ENCODE assay signal across 29 cellular contexts in the genomic region with DNA sequence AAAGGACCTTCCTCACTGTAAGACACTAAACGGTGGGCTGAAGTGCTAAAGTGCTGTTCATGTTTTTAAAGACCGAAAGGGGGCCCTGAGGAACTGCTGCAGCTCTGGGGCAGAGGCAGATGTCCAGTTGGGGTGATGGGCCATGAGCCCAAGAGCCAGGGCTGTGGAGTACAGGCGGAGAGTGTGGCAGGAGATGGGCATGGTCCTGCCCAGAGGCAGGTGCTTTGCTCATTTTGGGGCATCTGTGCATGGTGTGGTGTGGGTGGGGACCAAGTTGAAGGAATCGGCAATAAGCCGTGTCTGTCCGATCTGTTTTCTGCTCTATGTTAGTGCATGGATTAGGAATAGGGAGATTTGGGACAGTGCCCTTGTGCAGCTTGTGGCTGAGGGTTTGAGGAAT.
"Had no signal": no experiment of that assay in that cellular context is flagged by ENCODE, and none has a peak within 500 bp of the region (broad histone marks: within the 10 kb centered on the region; RNA-seq: fewer than 3 reads in every experiment).

No MANE protein-coding gene starts in this region.

- H3K4me1 ChIP-seq: stomach, suprapubic skin, testis, thyroid gland, tibial artery, tibial nerve, transverse colon, upper lobe of left lung, upper lobe of right lung, uterus, vagina had no signal

- H3K27ac ChIP-seq: stomach, suprapubic skin, testis, thoracic aorta, thyroid gland, tibial artery, tibial nerve, transverse colon, upper lobe of left lung, upper lobe of right lung, uterus, vagina had no signal

- H3K27me3 Mint-ChIP-seq: stimulated activated memory B cell treated with anti-CD40 and anti-IgM and Interleukin-4, amounts not matched to agents 10 μg/mL and 1 μg/mL and 100 μg/mL, for 72 hours had no signal

- H3K36me3 Mint-ChIP-seq: stimulated activated effector memory CD8-positive, alpha-beta T cell treated with anti-CD3 and anti-CD28 coated beads, Interleukin-12 subunit alpha, Interleukin-12 subunit beta, amount 100 ng/mL, for 72 hours; stimulated activated naive B cell treated with anti-CD40 and anti-IgM and Interleukin-4, amounts not matched to agents 10 μg/mL and 1 μg/mL and 100 μg/mL, for 72 hours; type B pancreatic cell had no signal

- FAIRE-seq: urothelium cell line had no signal

- H3K9me3 Mint-ChIP-seq: type B pancreatic cell had no signal

- H3K4me1 Mint-ChIP-seq: stimulated activated effector memory CD8-positive, alpha-beta T cell treated with anti-CD3 and anti-CD28 coated beads, Interleukin-12 subunit alpha, Interleukin-12 subunit beta, amount 100 ng/mL, for 72 hours; stimulated activated naive CD8-positive, alpha-beta T cell treated with anti-CD3 and anti-CD28 coated beads, Interleukin-15, amount 100 ng/mL, for 72 hours had no signal

- ATAC-seq: stimulated activated effector memory CD8-positive, alpha-beta T cell treated with anti-CD3 and anti-CD28 coated beads, Interleukin-12 subunit alpha, Interleukin-12 subunit beta, amount 100 ng/mL, for 72 hours; stimulated activated memory B cell treated with anti-CD40 and anti-IgM and Interleukin-4, amounts not matched to agents 10 μg/mL and 1 μg/mL and 100 μg/mL, for 72 hours; stimulated activated naive B cell treated with anti-CD40 and anti-IgM and Interleukin-4, amounts not matched to agents 10 μg/mL and 1 μg/mL and 100 μg/mL, for 72 hours; stimulated activated naive CD8-positive, alpha-beta T cell treated with anti-CD3 and anti-CD28 coated beads, Interleukin-15, amount 100 ng/mL, for 72 hours; stimulated activated naive CD8-positive, alpha-beta T cell treated with anti-CD3 and anti-CD28 coated beads, Interleukin-15, Interleukin-2, amounts not matched to agents 100 U/mL and 50 U/mL, for 24 hours; upper lobe of right lung had no signal

- H3K27ac Mint-ChIP-seq: stimulated activated effector memory CD8-positive, alpha-beta T cell treated with anti-CD3 and anti-CD28 coated beads, Interleukin-12 subunit alpha, Interleukin-12 subunit beta, amount 100 ng/mL, for 72 hours; stimulated activated memory B cell treated with anti-CD40 and anti-IgM and Interleukin-4, amounts not matched to agents 10 μg/mL and 1 μg/mL and 100 μg/mL, for 72 hours; stimulated activated naive B cell treated with anti-CD40 and anti-IgM and Interleukin-4, amounts not matched to agents 10 μg/mL and 1 μg/mL and 100 μg/mL, for 72 hours; stimulated activated naive CD8-positive, alpha-beta T cell treated with anti-CD3 and anti-CD28 coated beads, Interleukin-15, amount 100 ng/mL, for 72 hours; stimulated activated naive CD8-positive, alpha-beta T cell treated with anti-CD3 and anti-CD28 coated beads, Interleukin-15, Interleukin-2, amounts not matched to agents 100 ng/mL and 50 ng/mL, for 24 hours; type B pancreatic cell had no signal

- H3K4me3 Mint-ChIP-seq: stimulated activated effector memory CD8-positive, alpha-beta T cell treated with anti-CD3 and anti-CD28 coated beads, Interleukin-12 subunit alpha, Interleukin-12 subunit beta, amount 100 ng/mL, for 72 hours; stimulated activated memory B cell treated with anti-CD40 and anti-IgM and Interleukin-4, amounts not matched to agents 10 μg/mL and 1 μg/mL and 100 μg/mL, for 72 hours; stimulated activated naive B cell treated with anti-CD40 and anti-IgM and Interleukin-4, amounts not matched to agents 10 μg/mL and 1 μg/mL and 100 μg/mL, for 72 hours; stimulated activated naive CD8-positive, alpha-beta T cell treated with anti-CD3 and anti-CD28 coated beads, Interleukin-15, amount 100 ng/mL, for 72 hours; stimulated activated naive CD8-positive, alpha-beta T cell treated with anti-CD3 and anti-CD28 coated beads, Interleukin-15, Interleukin-2, amounts not matched to agents 100 ng/mL and 50 ng/mL, for 24 hours; type B pancreatic cell had no signal

- H3K27me3 ChIP-seq: suprapubic skin, testis, thyroid gland, tibial artery, tibial nerve, transverse colon, upper lobe of left lung, upper lobe of right lung, uterus, vagina had no signal

- H3K4me3 ChIP-seq: stomach, suprapubic skin, testis, thoracic aorta, thyroid gland, tibial artery, tibial nerve, transverse colon, upper lobe of left lung, upper lobe of right lung, uterus, vagina had no signal

- H3K9me3 ChIP-seq: stomach, suprapubic skin, testis, thoracic aorta, thyroid gland, tibial artery, tibial nerve, transverse colon, upper lobe of left lung, upper lobe of right lung, uterus, vagina had no signal

- H3K36me3 ChIP-seq: stomach, suprapubic skin, thoracic aorta, thyroid gland, tibial artery, tibial nerve, transverse colon, upper lobe of left lung, upper lobe of right lung, uterus, vagina had no signal

- DNase-seq: stimulated activated CD4-positive, alpha-beta T cell treated with anti-CD3 and anti-CD28 coated beads, Interleukin-2, amount 100 ng/mL, for 48 hours; stimulated activated CD4-positive, alpha-beta T cell treated with anti-CD3 and anti-CD28 coated beads, Interleukin-4, amount 100 ng/mL, for 1 hour; stimulated activated CD4-positive, alpha-beta T cell treated with anti-CD3 and anti-CD28 coated beads, Interleukin-4, amount 100 ng/mL, for 24 hours; stimulated activated CD4-positive, alpha-beta T cell treated with anti-CD3 and anti-CD28 coated beads, Interleukin-4, amount 100 ng/mL, for 4 hours; stimulated activated CD8-positive, alpha-beta memory T cell treated with anti-CD3 and anti-CD28 coated beads, Interleukin-4, amount 100 ng/mL, for 48 hours; stimulated activated naive B cell treated with anti-CD40 and anti-IgM and Interleukin-4, amounts not matched to agents 10 μg/mL and 1 μg/mL and 100 μg/mL, for 72 hours; stimulated activated naive CD4-positive, alpha-beta T cell; stimulated activated naive CD4-positive, alpha-beta T cell treated with Interleukin-2 at 50 U/mL for 16 hours; stimulated activated naive CD8-positive, alpha-beta T cell treated with anti-CD3 and anti-CD28 coated beads, Interleukin-15, amount 100 ng/mL, for 72 hours; stimulated activated naive CD8-positive, alpha-beta T cell treated with anti-CD3 and anti-CD28 coated beads, Interleukin-15, Interleukin-2, amounts not matched to agents 100 U/mL and 50 U/mL, for 24 hours; stomach; substantia nigra; testis; thyroid gland; tibial artery; transverse colon; trophoblast cell; upper lobe of left lung; upper lobe of right lung; uterus had no signal
